ENCODE assay signal across 13 cellular contexts in the genomic region with DNA sequence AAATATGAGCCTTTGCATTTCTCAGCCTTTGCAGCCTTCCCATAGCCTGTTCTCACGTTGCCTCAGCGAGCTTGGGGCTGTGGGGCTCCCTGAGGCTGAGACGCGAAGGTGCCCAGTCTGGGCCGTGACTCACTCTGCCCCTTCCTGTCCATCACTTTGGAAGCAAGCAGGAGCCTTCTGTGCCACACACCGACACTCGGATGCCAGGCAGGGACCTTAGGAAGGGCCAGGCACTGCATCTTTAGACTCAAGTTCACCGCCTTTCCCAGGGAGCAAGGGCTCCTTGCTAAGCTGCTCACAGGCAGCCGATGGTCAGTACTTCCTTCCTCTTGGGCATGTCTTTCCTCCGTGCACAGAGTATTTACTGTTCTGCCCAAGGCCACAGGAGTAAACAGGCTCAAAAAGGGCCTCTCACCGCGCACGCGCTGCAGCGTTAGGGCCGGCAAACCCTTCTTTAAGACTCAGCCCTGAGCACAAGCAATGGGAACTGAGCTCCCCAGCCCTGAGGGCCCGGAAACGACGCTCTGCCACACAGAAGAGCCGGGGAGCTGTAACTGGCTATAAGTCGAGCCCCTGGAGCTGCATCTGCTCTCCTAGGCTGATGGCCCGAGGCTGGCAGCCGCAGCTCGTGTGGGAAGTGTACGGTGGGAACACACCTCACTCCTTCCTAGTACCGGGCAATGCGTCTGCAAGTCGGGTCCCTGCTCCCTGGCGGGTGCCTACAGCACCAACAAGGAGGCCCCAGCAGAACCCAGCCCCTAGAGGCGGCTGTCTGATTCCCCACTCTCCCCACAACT. TPM values are rescaled to one million over a fixed set of nuclear protein-coding genes. Genes with fewer than 3 reads are reported as not detected.
A peak's percentile ranks its signal among the peaks of the same experiment; 100 is the strongest.
DNase-seq lines count a peak whose midpoint lies in the region; ATAC-seq and TF ChIP-seq lines count a peak whose summit lies in the region.
"Had no signal": no experiment of that assay in that cellular context is flagged by ENCODE, and none has a peak within 500 bp of the region (broad histone marks: within the 10 kb centered on the region; RNA-seq: fewer than 3 reads in every experiment).

No MANE protein-coding gene starts in this region.

- intact Hi-C loops in esophagus squamous epithelium (cut with DNase I): no loop called here
- intact Hi-C loops in ovary (cut with DNase I): no loop called here
- intact Hi-C loops in OCI-LY7 (cut with micrococcal nuclease; ENCODE audit: unreplicated experiment): no loop called here

- H3K79me2 ChIP-seq in OCI-LY7 (ENCODE audit: insufficient read depth, low read depth, low read length): no peaks in the 10 kb centered on the region

- 80 to 84% methylated on average over 13 to 16 of the region's 30 CpGs for WGBS in esophagus squamous epithelium, 2 donors
- 18 to 61% (median 40%) methylated on average over 30 of the region's 30 CpGs for whole genome bisulfite sequencing in ovary, 3 donors

- H3K9me3 ChIP-seq in BLaER1 treated with 17β-estradiol and CSF1 and Interleukin-3, amounts not matched to agents 10 nM and 100 nM (replicated peaks in 1 of 11): no peaks in the 10 kb centered on the region
- no peaks in the 10 kb centered on the region for H3K9me3 ChIP-seq in RWPE2 (ENCODE audit: severe bottlenecking)
- no peaks in the 10 kb centered on the region for H3K9me3 ChIP-seq in esophagus squamous epithelium
- no peaks in the 10 kb centered on the region for H3K9me3 ChIP-seq in ovary
- no peaks in the 10 kb centered on the region for H3K9me3 ChIP-seq in OCI-LY7 (ENCODE audit: low read length)

- TF ChIP-seq CTCF in RWPE2 (IDR thresholded peaks at IDR 0.05; ENCODE audit: poor library complexity, severe bottlenecking): no peak
- no peak for TF ChIP-seq CTCF in esophagus squamous epithelium (IDR thresholded peaks at IDR 0.05)
- TF ChIP-seq CTCF in ovary (IDR thresholded peaks at IDR 0.05): no peak
- TF ChIP-seq CTCF in OCI-LY7 (conservative IDR thresholded peaks at IDR 0.05; ENCODE audit: low read length): no peak

- peaks cover 54 to 97% (median 75%) of the 10 kb centered on the region in 11 experiments for H3K36me3 ChIP-seq in BLaER1 treated with 17β-estradiol and CSF1 and Interleukin-3, amounts not matched to agents 10 nM and 100 nM
- H3K36me3 ChIP-seq in RWPE2 (ENCODE audit: low read depth) (peaks cover 52% of the 10 kb centered on the region), esophagus squamous epithelium (peaks cover 25 to 98% (median 29%) of the 10 kb centered on the region in 3 donors), ovary (no peaks in the 10 kb centered on the region), OCI-LY7 (ENCODE audit: insufficient read depth, low read length) (peaks cover 90% of the 10 kb centered on the region)

- H3K27ac ChIP-seq in BLaER1 treated with 17β-estradiol and CSF1 and Interleukin-3, amounts not matched to agents 10 nM and 100 nM: no peak overlapping the region
- H3K27ac ChIP-seq in RWPE2 (ENCODE audit: poor library complexity, severe bottlenecking) (no peak overlapping the region), esophagus squamous epithelium (peak overlapping the region in 3 of 4 donors; percentile 68 to 81 (median 76)), ovary (peak overlapping the region in 1 of 2 donors; percentile 66), OCI-LY7 (ENCODE audit: low read depth, low read length, poor library complexity, severe bottlenecking) (no peak overlapping the region)

- peaks cover 14 to 97% (median 80%) of the 10 kb centered on the region in 11 experiments; a peak in 21 of 22 replicates for H4K20me1 ChIP-seq in BLaER1 treated with 17β-estradiol and CSF1 and Interleukin-3, amounts not matched to agents 10 nM and 100 nM
- H4K20me1 ChIP-seq in OCI-LY7 (ENCODE audit: insufficient read depth, low read length): no peaks in the 10 kb centered on the region

- ATAC-seq in RWPE2 (ENCODE audit: low read depth) (peak; percentile 31), HG02884 (IDR thresholded peaks at IDR 0.05; ENCODE audit: unreplicated experiment) (no peak), GM18870 (IDR thresholded peaks at IDR 0.05; ENCODE audit: unreplicated experiment) (no peak)

- peak overlapping the region in 8 of 11 experiments; percentile 0 to 60 (median 22); a peak in 5 of 22 replicates for H3K9ac ChIP-seq in BLaER1 treated with 17β-estradiol and CSF1 and Interleukin-3, amounts not matched to agents 10 nM and 100 nM

- no peak overlapping the region for H2AFZ ChIP-seq in OCI-LY7 (ENCODE audit: low read length)

- BruUV-seq in OCI-LY7 (replicated peaks; lab: Mats Ljungman, UMichigan): no TSS peak

- peaks cover 50 to 63% (median 55%) of the 10 kb centered on the region in 10 experiments for H3K4me1 ChIP-seq in BLaER1 treated with 17β-estradiol and CSF1 and Interleukin-3, amounts not matched to agents 10 nM and 100 nM
- H3K4me1 ChIP-seq in RWPE2 (ENCODE audit: insufficient read depth, poor library complexity, severe bottlenecking) (peaks cover 6% of the 10 kb centered on the region), esophagus squamous epithelium (peaks cover 21 to 97% (median 68%) of the 10 kb centered on the region in 3 donors), ovary (ENCODE audit: insufficient read depth) (peaks cover 22% of the 10 kb centered on the region), OCI-LY7 (ENCODE audit: insufficient read depth, low read length, poor library complexity, severe bottlenecking) (no peaks in the 10 kb centered on the region)

- H3K4me2 ChIP-seq in BLaER1 treated with 17β-estradiol and CSF1 and Interleukin-3, amounts not matched to agents 10 nM and 100 nM: peak overlapping the region; percentile 46 to 91 (median 77)
- H3K4me2 ChIP-seq in OCI-LY7 (ENCODE audit: low read length): no peak overlapping the region

- peak; percentile 57 for DNase-seq in RWPE2 (ENCODE audit: low spot score)
- DNase-seq in esophagus squamous epithelium (lab: John Stamatoyannopoulos, UW): no peak
- DNase-seq in ovary: peak; percentile 49 to 79 (median 59)
- no peak for DNase-seq in OCI-LY7 (ENCODE audit: low spot score)
- no peak for DNase-seq in HEK293T (ENCODE audit: extremely low spot score)
- DNase-seq: activated CD8-positive, alpha-beta memory T cell treated with anti-CD3 and anti-CD28 coated beads, Interleukin-2, amount 50 U/mL, for 4 hours; DMS 273 treated with DMSO at 0.1 percent for 48 hours; NCI-H1105; NCI-H510A; RPMI8226 had no signal

- CTCF ChIA-PET in OCI-LY7 (lab: Charles Lee; ENCODE audit: unreplicated experiment): no interaction called here
- CTCF ChIA-PET in HEK293T (lab: Yijun Ruan, JAX): no interaction called here

- TF ChIP-seq EP300 in ovary (IDR thresholded peaks at IDR 0.05): no peak

- TF ChIP-seq POLR2A in esophagus squamous epithelium (IDR thresholded peaks at IDR 0.05): no peak
- no peak for TF ChIP-seq POLR2A in ovary (IDR thresholded peaks at IDR 0.05)

- no peak overlapping the region for H3K4me3 ChIP-seq in BLaER1 treated with 17β-estradiol and CSF1 and Interleukin-3, amounts not matched to agents 10 nM and 100 nM
- H3K4me3 ChIP-seq in RWPE2 (ENCODE audit: severe bottlenecking) (no peak overlapping the region), esophagus squamous epithelium (no peak overlapping the region), ovary (no peak overlapping the region), OCI-LY7 (ENCODE audit: low read depth, low read length, poor library complexity, severe bottlenecking) (no peak overlapping the region)

- POLR2A ChIA-PET in OCI-LY7 (lab: Charles Lee): no interaction called here
- POLR2A ChIA-PET in HEK293T (lab: Yijun Ruan, JAX): no interaction called here

- H3K27me3 ChIP-seq in BLaER1 treated with 17β-estradiol and CSF1 and Interleukin-3, amounts not matched to agents 10 nM and 100 nM: no peaks in the 10 kb centered on the region
- H3K27me3 ChIP-seq in RWPE2 (ENCODE audit: insufficient read depth, poor library complexity, severe bottlenecking) (no peaks in the 10 kb centered on the region), esophagus squamous epithelium (no peaks in the 10 kb centered on the region), ovary (no peaks in the 10 kb centered on the region)

- H3K9me2 ChIP-seq in OCI-LY7 (ENCODE audit: insufficient read depth, low read length): no peaks in the 10 kb centered on the region

TF ChIP-seq in HEK293T, 16 proteins besides CTCF, POLR2A, EP300 and RAD21:
- no peak for TF ChIP-seq ZNF384 (IDR thresholded peaks at IDR 0.05)
- no peak for TF ChIP-seq SUZ12 (IDR thresholded peaks at IDR 0.05)
- no peak for TF ChIP-seq NFRKB (IDR thresholded peaks at IDR 0.05)
- TF ChIP-seq, protein P1, sequence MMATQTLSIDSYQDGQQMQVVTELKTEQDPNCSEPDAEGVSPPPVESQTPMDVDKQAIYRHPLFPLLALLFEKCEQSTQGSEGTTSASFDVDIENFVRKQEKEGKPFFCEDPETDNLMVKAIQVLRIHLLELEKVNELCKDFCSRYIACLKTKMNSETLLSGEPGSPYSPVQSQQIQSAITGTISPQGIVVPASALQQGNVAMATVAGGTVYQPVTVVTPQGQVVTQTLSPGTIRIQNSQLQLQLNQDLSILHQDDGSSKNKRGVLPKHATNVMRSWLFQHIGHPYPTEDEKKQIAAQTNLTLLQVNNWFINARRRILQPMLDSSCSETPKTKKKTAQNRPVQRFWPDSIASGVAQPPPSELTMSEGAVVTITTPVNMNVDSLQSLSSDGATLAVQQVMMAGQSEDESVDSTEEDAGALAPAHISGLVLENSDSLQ (IDR thresholded peaks at IDR 0.05): no peak
- TF ChIP-seq FOXA1 (IDR thresholded peaks at IDR 0.05): no peak
- no peak for TF ChIP-seq L3MBTL2 (conservative IDR thresholded peaks at IDR 0.05)
- TF ChIP-seq BHLHE40 (IDR thresholded peaks at IDR 0.05; ENCODE audit: borderline replicate concordance): no peak
- no peak for TF ChIP-seq ARNT (IDR thresholded peaks at IDR 0.05)
- no peak for TF ChIP-seq FOXM1 (IDR thresholded peaks at IDR 0.05; ENCODE audit: borderline replicate concordance)
- no peak for TF ChIP-seq SP1 (IDR thresholded peaks at IDR 0.05)
- TF ChIP-seq LEF1 (IDR thresholded peaks at IDR 0.05; ENCODE audit: borderline replicate concordance): no peak
- no peak for TF ChIP-seq TARDBP (IDR thresholded peaks at IDR 0.05)
- no peak for TF ChIP-seq CTBP1 (IDR thresholded peaks at IDR 0.05; ENCODE audit: borderline replicate concordance)
- TF ChIP-seq HDGF (IDR thresholded peaks at IDR 0.05; ENCODE audit: borderline replicate concordance): no peak
- TF ChIP-seq FOXK2 (IDR thresholded peaks at IDR 0.05): no peak
- TF ChIP-seq ELF4 (IDR thresholded peaks at IDR 0.05): no peak

RNA-seq across cellular contexts. Expression of a gene that starts 7.2 kb away (rescaled TPM):
- total RNA-seq in esophagus squamous epithelium (10 to 100 TPM in 3 of 4 donors, 1 to 10 TPM in 1; 7.7 to 18.5 (median 11.8) TPM), ovary (10 to 100 TPM in 6 of 7 donors, 1 to 10 TPM in 1; 7.9 to 15.1 (median 11.3) TPM), OCI-LY7 (2022) (10.6 and 13.8 TPM in 2 replicates)
- polyA plus RNA-seq in ovary: 10 to 100 TPM in 1 of 2 donors, 1 to 10 TPM in 1; 8.9 to 12.6 TPM
- total RNA-seq in OCI-LY7 (2014; rRNA removed; shearing (Covaris generic)): 12.8 and 15.7 TPM in 2 replicates

RNA-seq across cellular contexts. Expression of a gene that starts 24.6 kb away (rescaled TPM):
- 10 to 100 TPM; 19.5 to 34.9 (median 28.7) TPM for total RNA-seq in esophagus squamous epithelium
- 10 to 100 TPM in 6 of 7 donors, 1 to 10 TPM in 1; 5.5 to 34.8 (median 28.4) TPM for total RNA-seq in ovary
- polyA plus RNA-seq in ovary: 10 to 100 TPM; 24.3 to 29.9 TPM
- total RNA-seq in OCI-LY7 (2014; rRNA removed; shearing (Covaris generic)): 0.93 and 1.3 TPM in 2 replicates
- total RNA-seq in OCI-LY7 (2022): 2.0 and 2.8 TPM in 2 replicates

Comparison
In these comparisons a context has a peak if more than half of its experiments do, and no peak if none do; other contexts are left out.
1. H3K27ac ChIP-seq: peak in esophagus squamous epithelium (3 of 4); none in BLaER1 treated with 17β-estradiol and CSF1 and Interleukin-3, amounts not matched to agents 10 nM and 100 nM (0 of 11), RWPE2 (single experiment) and OCI-LY7 (single experiment).
2. DNase-seq: peak in RWPE2 (single experiment) and ovary (5 of 5); none in esophagus squamous epithelium (single experiment), OCI-LY7 (single experiment) and HEK293T (single experiment).